16 cellular contexts compared by ENCODE assay signal in the genomic region with DNA sequence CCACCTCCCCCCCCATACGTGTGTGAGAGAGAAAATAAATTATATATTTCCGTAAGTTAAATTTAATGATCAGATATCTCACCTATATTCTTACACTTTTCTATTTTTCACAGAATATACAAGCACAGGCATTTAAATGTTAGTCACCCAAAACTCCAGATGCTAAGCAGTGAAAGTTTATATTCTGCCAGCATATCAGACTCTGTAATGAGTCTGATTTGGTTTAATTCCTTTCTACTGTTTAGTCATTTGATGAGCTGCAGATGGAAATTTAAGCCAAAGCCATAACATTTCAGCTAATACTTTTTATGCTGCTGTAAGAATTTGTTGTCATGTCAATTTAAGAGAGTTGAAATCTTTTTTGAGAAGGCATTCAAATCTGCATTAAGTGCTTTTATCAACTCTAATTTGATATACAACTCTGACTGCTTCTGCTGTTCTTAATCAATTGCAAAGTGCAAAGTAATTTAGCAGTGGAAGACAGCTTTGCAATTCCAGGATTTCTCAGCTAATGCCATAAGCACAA.
"Had no signal": no experiment of that assay in that cellular context is flagged by ENCODE, and none has a peak within 500 bp of the region (broad histone marks: within the 10 kb centered on the region; RNA-seq: fewer than 3 reads in every experiment).

No MANE protein-coding gene starts in this region.

- H3K9me3 Mint-ChIP-seq: activated CD4-positive, alpha-beta memory T cell treated with anti-CD3 and anti-CD28 coated beads, Interleukin-2, amount 10 ng/mL, durations not matched to agents 7 days and 5 days had no signal

- H3K4me1 ChIP-seq: esophagus squamous epithelium had no signal

- H3K9me3 ChIP-seq: esophagus squamous epithelium, heart left ventricle, left lung, ovary, vagina had no signal

- DNase-seq: activated CD4-positive, alpha-beta memory T cell treated with anti-CD3 and anti-CD28 coated beads, Interleukin-2, amount 10 ng/mL, durations not matched to agents 7 days and 5 days; activated CD4-positive, alpha-beta T cell treated with anti-CD3 and anti-CD28 coated beads for 36 hours; activated naive CD8-positive, alpha-beta T cell treated with anti-CD3 and anti-CD28 coated beads, Interleukin-2, amount 10 ng/mL, durations not matched to agents 7 days and 5 days; activated T-cell treated with anti-CD3 and anti-CD28 coated beads, Interleukin-2, amount 50 U/mL, for 48 hours; aorta; esophagus squamous epithelium; heart left ventricle; islet precursor cell; left lung; ovary; stimulated activated CD4-positive, alpha-beta T cell treated with anti-CD3 and anti-CD28 coated beads, Interleukin-4, amount 100 ng/mL, for 1 hour; stimulated activated CD8-positive, alpha-beta memory T cell treated with anti-CD3 and anti-CD28 coated beads, Interleukin-4, amount 100 ng/mL, for 48 hours; stimulated activated naive CD8-positive, alpha-beta T cell treated with anti-CD3 and anti-CD28 coated beads, Interleukin-15, Interleukin-2, amounts not matched to agents 100 U/mL and 50 U/mL, for 24 hours had no signal

- ATAC-seq: activated CD4-positive, alpha-beta T cell treated with anti-CD3 and anti-CD28 coated beads for 36 hours; heart left ventricle; left lung; stimulated activated naive CD8-positive, alpha-beta T cell treated with anti-CD3 and anti-CD28 coated beads, Interleukin-15, Interleukin-2, amounts not matched to agents 100 U/mL and 50 U/mL, for 24 hours had no signal

- H3K27me3 Mint-ChIP-seq: activated CD4-positive, alpha-beta memory T cell treated with anti-CD3 and anti-CD28 coated beads, Interleukin-2, amount 10 ng/mL, durations not matched to agents 7 days and 5 days; activated CD4-positive, alpha-beta T cell treated with anti-CD3 and anti-CD28 coated beads for 36 hours had no signal

- H3K36me3 ChIP-seq: esophagus squamous epithelium, left lung, ovary, vagina had no signal

- H3K4me3 ChIP-seq: esophagus squamous epithelium, heart left ventricle, left lung, ovary, vagina had no signal

- H3K27ac ChIP-seq: esophagus squamous epithelium, left lung, ovary, vagina had no signal

- FAIRE-seq: bronchial epithelial cell, frontal cortex had no signal

- H3K4me3 Mint-ChIP-seq: activated CD4-positive, alpha-beta memory T cell treated with anti-CD3 and anti-CD28 coated beads, Interleukin-2, amount 10 ng/mL, durations not matched to agents 7 days and 5 days; activated CD4-positive, alpha-beta T cell treated with anti-CD3 and anti-CD28 coated beads for 36 hours; activated naive CD8-positive, alpha-beta T cell treated with anti-CD3 and anti-CD28 coated beads, Interleukin-2, amount 10 ng/mL, durations not matched to agents 7 days and 5 days had no signal

- H3K27ac Mint-ChIP-seq: activated CD4-positive, alpha-beta memory T cell treated with anti-CD3 and anti-CD28 coated beads, Interleukin-2, amount 10 ng/mL, durations not matched to agents 7 days and 5 days; activated CD4-positive, alpha-beta T cell treated with anti-CD3 and anti-CD28 coated beads for 36 hours; activated naive CD8-positive, alpha-beta T cell treated with anti-CD3 and anti-CD28 coated beads, Interleukin-2, amount 10 ng/mL, durations not matched to agents 7 days and 5 days had no signal

- H3K27me3 ChIP-seq: esophagus squamous epithelium, heart left ventricle, left lung, ovary, vagina had no signal
